1 cellular context compared by ENCODE assay signal in the genomic region with DNA sequence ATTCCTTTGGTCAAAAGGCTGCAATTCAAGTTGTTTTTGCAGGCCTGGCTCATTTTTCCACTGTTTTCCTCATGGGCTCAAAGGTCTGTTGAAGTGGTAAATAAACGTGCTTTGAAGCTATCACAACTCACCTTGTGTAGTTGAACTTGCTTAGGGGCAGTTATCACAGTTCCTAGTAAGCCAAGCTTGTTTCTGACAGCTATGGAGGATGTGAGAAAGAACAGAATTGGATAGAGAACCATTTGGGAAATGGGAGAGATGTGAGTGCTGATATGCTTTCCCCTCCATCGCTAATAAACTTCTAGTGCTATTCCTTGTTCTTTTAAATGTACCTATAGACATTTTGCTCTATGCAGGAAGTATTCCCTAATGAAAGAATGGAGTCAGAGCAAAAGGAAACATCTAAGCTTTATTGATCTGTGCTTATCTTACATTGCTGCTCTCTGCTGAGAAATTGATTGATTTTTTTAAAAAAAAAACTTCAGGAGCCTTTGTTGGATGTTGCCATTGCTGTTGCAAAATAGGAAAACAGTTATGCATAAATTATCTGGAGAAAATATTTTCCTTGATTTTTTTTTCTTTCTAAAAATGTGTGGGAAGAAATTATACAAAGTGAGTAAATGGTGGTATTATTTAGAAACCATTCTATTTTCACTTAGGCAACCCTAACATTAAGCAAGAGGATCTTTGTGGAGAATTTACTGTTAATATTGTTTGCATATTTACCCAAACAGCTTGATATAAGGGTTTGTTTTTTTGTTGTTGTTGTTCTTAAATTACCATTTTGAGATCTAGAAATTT.
A peak's percentile ranks its signal among the peaks of the same experiment; 100 is the strongest.
TF ChIP-seq lines count a peak whose summit lies in the region.

No MANE protein-coding gene starts in this region.

TF ChIP-seq in HepG2, 621 proteins besides CTCF, POLR2A, EP300 and RAD21 (continued from another document and continues in another):
- TF ChIP-seq, protein P1, sequence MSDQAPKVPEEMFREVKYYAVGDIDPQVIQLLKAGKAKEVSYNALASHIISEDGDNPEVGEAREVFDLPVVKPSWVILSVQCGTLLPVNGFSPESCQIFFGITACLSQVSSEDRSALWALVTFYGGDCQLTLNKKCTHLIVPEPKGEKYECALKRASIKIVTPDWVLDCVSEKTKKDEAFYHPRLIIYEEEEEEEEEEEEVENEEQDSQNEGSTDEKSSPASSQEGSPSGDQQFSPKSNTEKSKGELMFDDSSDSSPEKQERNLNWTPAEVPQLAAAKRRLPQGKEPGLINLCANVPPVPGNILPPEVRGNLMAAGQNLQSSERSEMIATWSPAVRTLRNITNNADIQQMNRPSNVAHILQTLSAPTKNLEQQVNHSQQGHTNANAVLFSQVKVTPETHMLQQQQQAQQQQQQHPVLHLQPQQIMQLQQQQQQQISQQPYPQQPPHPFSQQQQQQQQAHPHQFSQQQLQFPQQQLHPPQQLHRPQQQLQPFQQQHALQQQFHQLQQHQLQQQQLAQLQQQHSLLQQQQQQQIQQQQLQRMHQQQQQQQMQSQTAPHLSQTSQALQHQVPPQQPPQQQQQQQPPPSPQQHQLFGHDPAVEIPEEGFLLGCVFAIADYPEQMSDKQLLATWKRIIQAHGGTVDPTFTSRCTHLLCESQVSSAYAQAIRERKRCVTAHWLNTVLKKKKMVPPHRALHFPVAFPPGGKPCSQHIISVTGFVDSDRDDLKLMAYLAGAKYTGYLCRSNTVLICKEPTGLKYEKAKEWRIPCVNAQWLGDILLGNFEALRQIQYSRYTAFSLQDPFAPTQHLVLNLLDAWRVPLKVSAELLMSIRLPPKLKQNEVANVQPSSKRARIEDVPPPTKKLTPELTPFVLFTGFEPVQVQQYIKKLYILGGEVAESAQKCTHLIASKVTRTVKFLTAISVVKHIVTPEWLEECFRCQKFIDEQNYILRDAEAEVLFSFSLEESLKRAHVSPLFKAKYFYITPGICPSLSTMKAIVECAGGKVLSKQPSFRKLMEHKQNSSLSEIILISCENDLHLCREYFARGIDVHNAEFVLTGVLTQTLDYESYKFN (CRISPR knock-in tag; conservative IDR thresholded peaks at IDR 0.05) = peak; percentile 96
- TF ChIP-seq, protein P2, sequence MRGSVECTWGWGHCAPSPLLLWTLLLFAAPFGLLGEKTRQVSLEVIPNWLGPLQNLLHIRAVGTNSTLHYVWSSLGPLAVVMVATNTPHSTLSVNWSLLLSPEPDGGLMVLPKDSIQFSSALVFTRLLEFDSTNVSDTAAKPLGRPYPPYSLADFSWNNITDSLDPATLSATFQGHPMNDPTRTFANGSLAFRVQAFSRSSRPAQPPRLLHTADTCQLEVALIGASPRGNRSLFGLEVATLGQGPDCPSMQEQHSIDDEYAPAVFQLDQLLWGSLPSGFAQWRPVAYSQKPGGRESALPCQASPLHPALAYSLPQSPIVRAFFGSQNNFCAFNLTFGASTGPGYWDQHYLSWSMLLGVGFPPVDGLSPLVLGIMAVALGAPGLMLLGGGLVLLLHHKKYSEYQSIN (CRISPR knock-in tag; IDR thresholded peaks at IDR 0.05; ENCODE audit: borderline replicate concordance) = no peak
- peak; percentile 73 for TF ChIP-seq CCDC6 (CRISPR knock-in tag; IDR thresholded peaks at IDR 0.05)
- no peak for TF ChIP-seq ZNF672 (CRISPR knock-in tag; IDR thresholded peaks at IDR 0.05)
- TF ChIP-seq ZNF230 (CRISPR knock-in tag; IDR thresholded peaks at IDR 0.05) = no peak
- TF ChIP-seq, protein P3, sequence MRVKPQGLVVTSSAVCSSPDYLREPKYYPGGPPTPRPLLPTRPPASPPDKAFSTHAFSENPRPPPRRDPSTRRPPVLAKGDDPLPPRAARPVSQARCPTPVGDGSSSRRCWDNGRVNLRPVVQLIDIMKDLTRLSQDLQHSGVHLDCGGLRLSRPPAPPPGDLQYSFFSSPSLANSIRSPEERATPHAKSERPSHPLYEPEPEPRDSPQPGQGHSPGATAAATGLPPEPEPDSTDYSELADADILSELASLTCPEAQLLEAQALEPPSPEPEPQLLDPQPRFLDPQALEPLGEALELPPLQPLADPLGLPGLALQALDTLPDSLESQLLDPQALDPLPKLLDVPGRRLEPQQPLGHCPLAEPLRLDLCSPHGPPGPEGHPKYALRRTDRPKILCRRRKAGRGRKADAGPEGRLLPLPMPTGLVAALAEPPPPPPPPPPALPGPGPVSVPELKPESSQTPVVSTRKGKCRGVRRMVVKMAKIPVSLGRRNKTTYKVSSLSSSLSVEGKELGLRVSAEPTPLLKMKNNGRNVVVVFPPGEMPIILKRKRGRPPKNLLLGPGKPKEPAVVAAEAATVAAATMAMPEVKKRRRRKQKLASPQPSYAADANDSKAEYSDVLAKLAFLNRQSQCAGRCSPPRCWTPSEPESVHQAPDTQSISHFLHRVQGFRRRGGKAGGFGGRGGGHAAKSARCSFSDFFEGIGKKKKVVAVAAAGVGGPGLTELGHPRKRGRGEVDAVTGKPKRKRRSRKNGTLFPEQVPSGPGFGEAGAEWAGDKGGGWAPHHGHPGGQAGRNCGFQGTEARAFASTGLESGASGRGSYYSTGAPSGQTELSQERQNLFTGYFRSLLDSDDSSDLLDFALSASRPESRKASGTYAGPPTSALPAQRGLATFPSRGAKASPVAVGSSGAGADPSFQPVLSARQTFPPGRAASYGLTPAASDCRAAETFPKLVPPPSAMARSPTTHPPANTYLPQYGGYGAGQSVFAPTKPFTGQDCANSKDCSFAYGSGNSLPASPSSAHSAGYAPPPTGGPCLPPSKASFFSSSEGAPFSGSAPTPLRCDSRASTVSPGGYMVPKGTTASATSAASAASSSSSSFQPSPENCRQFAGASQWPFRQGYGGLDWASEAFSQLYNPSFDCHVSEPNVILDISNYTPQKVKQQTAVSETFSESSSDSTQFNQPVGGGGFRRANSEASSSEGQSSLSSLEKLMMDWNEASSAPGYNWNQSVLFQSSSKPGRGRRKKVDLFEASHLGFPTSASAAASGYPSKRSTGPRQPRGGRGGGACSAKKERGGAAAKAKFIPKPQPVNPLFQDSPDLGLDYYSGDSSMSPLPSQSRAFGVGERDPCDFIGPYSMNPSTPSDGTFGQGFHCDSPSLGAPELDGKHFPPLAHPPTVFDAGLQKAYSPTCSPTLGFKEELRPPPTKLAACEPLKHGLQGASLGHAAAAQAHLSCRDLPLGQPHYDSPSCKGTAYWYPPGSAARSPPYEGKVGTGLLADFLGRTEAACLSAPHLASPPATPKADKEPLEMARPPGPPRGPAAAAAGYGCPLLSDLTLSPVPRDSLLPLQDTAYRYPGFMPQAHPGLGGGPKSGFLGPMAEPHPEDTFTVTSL (CRISPR knock-in tag; IDR thresholded peaks at IDR 0.05; ENCODE audit: borderline replicate concordance) = peak; percentile 95; the same call in 1 of the 2 replicates
- TF ChIP-seq SOX5 (CRISPR knock-in tag; IDR thresholded peaks at IDR 0.05; ENCODE audit: borderline replicate concordance) = peak; percentile 89
- peak; percentile 78 for TF ChIP-seq ASH2L (IDR thresholded peaks at IDR 0.05; ENCODE audit: insufficient read length, low read depth, low read length)
- no peak for TF ChIP-seq STAG1 (CRISPR knock-in tag; IDR thresholded peaks at IDR 0.05)
- 0 out of 2 replicates have a peak, but pooled peaks have one; percentile 30 for TF ChIP-seq ZSCAN29 (CRISPR knock-in tag; conservative IDR thresholded peaks at IDR 0.05)
- no peak for TF ChIP-seq SOX6 (IDR thresholded peaks at IDR 0.05)
- TF ChIP-seq SOX6 (CRISPR knock-in tag; IDR thresholded peaks at IDR 0.05) = peak; percentile 89
- TF ChIP-seq ZNF446 (CRISPR knock-in tag; IDR thresholded peaks at IDR 0.05) = no peak
- no peak for TF ChIP-seq YEATS4 (CRISPR knock-in tag; IDR thresholded peaks at IDR 0.05; ENCODE audit: borderline replicate concordance)
- no peak for TF ChIP-seq ZNF251 (CRISPR knock-in tag; IDR thresholded peaks at IDR 0.05)
- TF ChIP-seq, protein P4, sequence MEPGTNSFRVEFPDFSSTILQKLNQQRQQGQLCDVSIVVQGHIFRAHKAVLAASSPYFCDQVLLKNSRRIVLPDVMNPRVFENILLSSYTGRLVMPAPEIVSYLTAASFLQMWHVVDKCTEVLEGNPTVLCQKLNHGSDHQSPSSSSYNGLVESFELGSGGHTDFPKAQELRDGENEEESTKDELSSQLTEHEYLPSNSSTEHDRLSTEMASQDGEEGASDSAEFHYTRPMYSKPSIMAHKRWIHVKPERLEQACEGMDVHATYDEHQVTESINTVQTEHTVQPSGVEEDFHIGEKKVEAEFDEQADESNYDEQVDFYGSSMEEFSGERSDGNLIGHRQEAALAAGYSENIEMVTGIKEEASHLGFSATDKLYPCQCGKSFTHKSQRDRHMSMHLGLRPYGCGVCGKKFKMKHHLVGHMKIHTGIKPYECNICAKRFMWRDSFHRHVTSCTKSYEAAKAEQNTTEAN (CRISPR knock-in tag; conservative IDR thresholded peaks at IDR 0.05) = 0 out of 2 replicates have a peak, but pooled peaks have one; percentile 39
- no peak for TF ChIP-seq ZNF430 (CRISPR knock-in tag; IDR thresholded peaks at IDR 0.05)
- TF ChIP-seq ZNF503 (CRISPR knock-in tag; IDR thresholded peaks at IDR 0.05) = peak; percentile 79
- TF ChIP-seq FOXA3 (CRISPR knock-in tag; IDR thresholded peaks at IDR 0.05) = peak; percentile 88
- TF ChIP-seq BHLHE40 (IDR thresholded peaks at IDR 0.05; ENCODE audit: low read length) = peak; percentile 77
- no peak for TF ChIP-seq ZNF329 (CRISPR knock-in tag; IDR thresholded peaks at IDR 0.05; ENCODE audit: low read depth)
- TF ChIP-seq ONECUT2 (CRISPR knock-in tag; IDR thresholded peaks at IDR 0.05) = peak; percentile 90
- TF ChIP-seq MNT (IDR thresholded peaks at IDR 0.05) = 0 out of 2 replicates have a peak, but pooled peaks have one; percentile 15
- no peak; the same call in 1 of the 2 replicates for TF ChIP-seq ZNF232 (CRISPR knock-in tag; IDR thresholded peaks at IDR 0.05; ENCODE audit: borderline replicate concordance)
- TF ChIP-seq ZNF609 (CRISPR knock-in tag; IDR thresholded peaks at IDR 0.05; ENCODE audit: borderline replicate concordance) = peak; percentile 83; the same call in 1 of the 2 replicates
- peak; percentile 87 for TF ChIP-seq ZNF710 (CRISPR knock-in tag; IDR thresholded peaks at IDR 0.05; ENCODE audit: borderline replicate concordance)
- TF ChIP-seq MED8 (CRISPR knock-in tag; IDR thresholded peaks at IDR 0.05; ENCODE audit: insufficient replicate concordance) = no peak
